In the genomic region with DNA sequence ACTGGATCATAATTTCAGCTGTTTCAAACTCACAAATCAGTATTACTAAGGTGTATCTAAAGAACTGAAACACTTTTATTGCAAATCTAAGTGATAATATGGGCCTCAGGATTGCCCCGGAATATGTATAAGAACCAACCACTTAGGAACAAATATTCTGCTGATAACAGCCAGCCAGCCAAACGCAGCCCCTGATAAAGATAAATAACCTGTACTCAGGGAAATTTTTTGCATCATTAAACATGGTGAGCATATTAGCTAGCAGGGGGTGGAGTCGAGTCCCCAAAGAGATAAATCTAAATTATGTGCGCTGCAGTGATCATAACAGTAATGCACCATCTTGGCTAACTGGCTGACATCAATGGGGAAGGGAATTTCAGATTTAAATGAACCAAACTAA, we compare ENCODE assay signal across 23 cellular contexts.
"Had no signal": no experiment of that assay in that cellular context is flagged by ENCODE, and none has a peak within 500 bp of the region (broad histone marks: within the 10 kb centered on the region; RNA-seq: fewer than 3 reads in every experiment).

No MANE protein-coding gene starts in this region.

- H3K4me3 ChIP-seq: body of pancreas, PC-9 had no signal

- H3K27ac ChIP-seq: body of pancreas, PC-9 had no signal

- H3K36me3 Mint-ChIP-seq: activated naive CD4-positive, alpha-beta T cell treated with anti-CD3 and anti-CD28 coated beads, Interleukin-2, amount 50 U/mL, for 24 hours; IgD-negative memory B cell; WTC11 had no signal

- H3K4me3 Mint-ChIP-seq: activated CD8-positive, alpha-beta T cell treated with anti-CD3 and anti-CD28 coated beads, Interleukin-2, amount 10 ng/mL, durations not matched to agents 7 days and 5 days; activated naive CD4-positive, alpha-beta T cell treated with anti-CD3 and anti-CD28 coated beads, Interleukin-2, amount 50 U/mL, for 24 hours; central memory CD8-positive, alpha-beta T cell; IgD-negative memory B cell; T-helper 17 cell; WTC11 had no signal

- H3K4me1 Mint-ChIP-seq: activated naive CD4-positive, alpha-beta T cell treated with anti-CD3 and anti-CD28 coated beads, Interleukin-2, amount 50 U/mL, for 24 hours; central memory CD8-positive, alpha-beta T cell; IgD-negative memory B cell; T-helper 17 cell; WTC11 had no signal

- H3K9me3 ChIP-seq: body of pancreas had no signal

- H3K4me1 ChIP-seq: body of pancreas had no signal

- H3K27ac Mint-ChIP-seq: activated CD8-positive, alpha-beta T cell treated with anti-CD3 and anti-CD28 coated beads, Interleukin-2, amount 10 ng/mL, durations not matched to agents 7 days and 5 days; activated naive CD4-positive, alpha-beta T cell treated with anti-CD3 and anti-CD28 coated beads, Interleukin-2, amount 50 U/mL, for 24 hours; IgD-negative memory B cell; T-helper 17 cell; WTC11 had no signal

- H3K27me3 ChIP-seq: body of pancreas had no signal

- DNase-seq: activated CD4-positive, alpha-beta T cell treated with anti-CD3 and anti-CD28 coated beads for 48 hours; activated CD4-positive, alpha-beta T cell treated with anti-CD3 and anti-CD28 coated beads, Interleukin-2, amount 50 U/mL, for 4 hours; activated CD4-positive, CD25-positive, alpha-beta regulatory T cell treated with anti-CD3 and anti-CD28 coated beads, Interleukin-2, amount 50 U/mL, for 72 hours; activated CD8-positive, alpha-beta memory T cell treated with anti-CD3 and anti-CD28 coated beads, Interleukin-2, amount 50 U/mL, for 48 hours; activated CD8-positive, alpha-beta T cell treated with anti-CD3 and anti-CD28 coated beads, Interleukin-2, amount 10 ng/mL, durations not matched to agents 7 days and 5 days; activated effector memory CD4-positive, alpha-beta T cell treated with Interleukin-2 at 50 U/mL for 16 hours; activated naive CD4-positive, alpha-beta T cell; activated T-cell treated with anti-CD3 and anti-CD28 coated beads, Interleukin-2, amount 50 U/mL, for 1 hour; aorta; KG1; NCI-H1092; NCI-H1436; NCI-H1694 treated with DMSO at 0.1 percent for 48 hours; NCI-H524 treated with DMSO at 0.1 percent for 48 hours; PC-9; SHP77 treated with DMSO at 0.1 percent for 48 hours; T-helper 17 cell; T-helper 9 cell had no signal

- H3K9me3 Mint-ChIP-seq: activated naive CD4-positive, alpha-beta T cell treated with anti-CD3 and anti-CD28 coated beads, Interleukin-2, amount 50 U/mL, for 24 hours; IgD-negative memory B cell; WTC11 had no signal

- H3K27me3 Mint-ChIP-seq: activated naive CD4-positive, alpha-beta T cell treated with anti-CD3 and anti-CD28 coated beads, Interleukin-2, amount 50 U/mL, for 24 hours; central memory CD8-positive, alpha-beta T cell; IgD-negative memory B cell had no signal
